ENCODE assay signal across 1 cellular context in the genomic region with DNA sequence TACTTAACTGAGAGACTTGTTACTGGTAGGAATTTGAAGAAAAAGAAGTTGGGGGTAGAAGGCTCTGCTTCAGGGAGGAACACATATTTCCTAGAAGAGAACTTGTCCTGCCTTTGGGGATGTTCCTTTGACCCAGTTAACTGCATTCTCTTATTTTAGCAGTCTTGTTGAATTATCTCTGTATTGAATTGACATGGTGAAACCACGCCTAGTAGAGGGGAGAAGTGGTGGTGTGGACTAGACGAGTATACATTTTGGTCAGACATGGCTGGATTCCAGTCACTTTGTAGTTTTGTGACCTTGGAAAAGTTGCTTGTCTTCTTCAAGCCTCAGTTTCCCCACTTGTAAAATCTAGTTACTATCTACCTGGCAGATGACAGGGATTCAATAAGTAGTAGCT.
TF ChIP-seq lines count a peak whose summit lies in the region.

No MANE protein-coding gene starts in this region.

TF ChIP-seq in endothelial cell of umbilical vein, 7 proteins besides CTCF, POLR2A, EP300 and RAD21:
- TF ChIP-seq JUN (IDR thresholded peaks at IDR 0.05; ENCODE audit: borderline replicate concordance, insufficient read depth, insufficient read length, low read depth) (no peak), MAX (IDR thresholded peaks at IDR 0.05; ENCODE audit: insufficient read depth, insufficient read length) (no peak), MYC (IDR thresholded peaks at IDR 0.05; ENCODE audit: low read depth, low read length) (no peak), FOS (IDR thresholded peaks at IDR 0.05; ENCODE audit: borderline replicate concordance, insufficient read depth, low read length) (no peak), POLR2AphosphoS5 (IDR thresholded peaks at IDR 0.05; ENCODE audit: insufficient read depth, low read depth, low read length) (no peak), GATA2 (IDR thresholded peaks at IDR 0.05; ENCODE audit: insufficient read depth, insufficient read length, low read depth, low read length) (no peak), EZH2 (IDR thresholded peaks at IDR 0.05; ENCODE audit: borderline replicate concordance, low read depth, low read length, severe bottlenecking) (no peak)
TF ChIP-seq in endothelial cell of umbilical vein: peak in this region for 0.
